ENCODE assay signal across 20 cellular contexts in genomic region chr3:38616111-38616510, GRCh38. TPM values are rescaled to one million over a fixed set of nuclear protein-coding genes. Genes with fewer than 3 reads are reported as not detected.
"Had no signal": no experiment of that assay in that cellular context is flagged by ENCODE, and none has a peak within 500 bp of the region (broad histone marks: within the 10 kb centered on the region; RNA-seq: fewer than 3 reads in every experiment).

No MANE protein-coding gene starts in this region.

- H2AFZ ChIP-seq: parathyroid adenoma had no signal

- H3K27ac ChIP-seq: cardiac muscle cell, neutrophil, parathyroid adenoma, SK-N-MC, thoracic aorta had no signal

- H3K4me1 ChIP-seq: parathyroid adenoma had no signal

- H3K36me3 ChIP-seq: cardiac muscle cell, neutrophil, thoracic aorta had no signal

- H3K27me3 ChIP-seq: neutrophil had no signal

- H3K4me3 ChIP-seq: cardiac muscle cell, SK-N-MC, thoracic aorta had no signal

- ATAC-seq: activated CD4-positive, alpha-beta T cell treated with anti-CD3 and anti-CD28 coated beads for 36 hours; activated T-cell treated with anti-CD3 and anti-CD28 coated beads, Interleukin-2, amount 50 U/mL, for 4 hours; left lobe of liver; T-helper 17 cell had no signal

- H3K79me2 ChIP-seq: parathyroid adenoma had no signal

- DNase-seq: activated B cell treated with CpG ODN at 0.5 μM for 24 hours; activated CD4-positive, alpha-beta T cell treated with anti-CD3 and anti-CD28 coated beads for 36 hours; activated CD4-positive, alpha-beta T cell treated with anti-CD3 and anti-CD28 coated beads, Interleukin-2, amount 50 U/mL, for 4 hours; activated CD8-positive, alpha-beta memory T cell treated with anti-CD3 and anti-CD28 coated beads, Interleukin-2, amount 50 U/mL, for 48 hours; activated naive CD4-positive, alpha-beta T cell treated with anti-CD3 and anti-CD28 coated beads for 36 hours; activated T-cell treated with anti-CD3 and anti-CD28 coated beads, Interleukin-2, amount 50 U/mL, for 4 hours; amniotic stem cell; effector CD4-positive, alpha-beta T cell; kidney; mammary epithelial cell; stimulated activated CD4-positive, alpha-beta T cell treated with anti-CD3 and anti-CD28 coated beads, Interleukin-4, amount 100 ng/mL, for 4 hours; SW 1271; T-helper 17 cell had no signal

- H3K9ac ChIP-seq: parathyroid adenoma had no signal

- H3K9me3 ChIP-seq: neutrophil, thoracic aorta had no signal

RNA-seq across cellular contexts. Expression of gene SCN5A, which starts 33.4 kb away (rescaled TPM):
- total RNA-seq: activated B cell treated with CpG ODN at 0.5 μM for 24 hours; activated T-cell treated with anti-CD3 and anti-CD28 coated beads, Interleukin-2, amount 50 U/mL, for 4 hours; activated T-helper 2 cell treated with anti-CD3 and anti-CD28 coated beads, Interferon-gamma antibody, Interleukin-2, Interleukin-4, amounts not matched to agents 10 μg/mL and 5 μg/mL and 100 μg/mL, durations not matched to agents 14 hours and 24 hours and 36 hours; mammary epithelial cell had no signal
